ENCODE assay signal across 13 cellular contexts in the genomic region with DNA sequence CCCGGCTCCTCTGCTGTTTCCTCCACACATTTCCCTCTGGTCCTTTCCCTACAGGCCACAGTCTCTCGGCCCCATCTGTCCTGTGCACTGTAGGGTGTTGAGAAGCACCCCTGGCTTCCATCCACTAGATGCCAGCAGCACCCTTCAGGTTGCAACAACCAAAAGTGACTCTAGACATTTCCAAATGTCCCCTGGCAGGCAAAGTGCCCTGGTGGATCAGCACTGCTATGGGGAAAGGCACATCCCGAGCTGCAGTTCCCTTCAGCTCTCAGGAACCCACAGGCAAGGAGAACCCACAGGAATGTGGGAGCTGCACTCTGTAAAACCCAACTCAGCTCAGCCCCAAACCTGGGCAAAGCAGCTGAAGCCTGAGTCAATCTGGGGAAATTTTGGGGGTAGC.
DNase-seq lines count a peak whose midpoint lies in the region; ATAC-seq and TF ChIP-seq lines count a peak whose summit lies in the region.
"Had no signal": no experiment of that assay in that cellular context is flagged by ENCODE, and none has a peak within 500 bp of the region (broad histone marks: within the 10 kb centered on the region; RNA-seq: fewer than 3 reads in every experiment).

No MANE protein-coding gene starts in this region.

- no peak overlapping the region for H3K18ac ChIP-seq in mesendoderm (ENCODE audit: low read length)

- intact Hi-C loops in left colon (cut with DNase I, micrococcal nuclease) (no loop called here), esophagus muscularis mucosa (cut with DNase I) (no loop called here)

- H3K4me1 ChIP-seq in HEK293 (ENCODE audit: control insufficient read depth, insufficient read depth, low read length) (no peaks in the 10 kb centered on the region), mesendoderm (ENCODE audit: control insufficient read depth, low read depth, low read length) (no peaks in the 10 kb centered on the region), esophagus muscularis mucosa (peaks cover 0 to 5% (median 3%) of the 10 kb centered on the region in 4 donors)

- no peaks in the 10 kb centered on the region for H3K79me2 ChIP-seq in mesendoderm (ENCODE audit: control insufficient read depth, insufficient read depth, low read length)

- no peak overlapping the region for H2BK15ac ChIP-seq in mesendoderm (replicated peaks; ENCODE audit: low read depth)

- H2BK120ac ChIP-seq in mesendoderm (ENCODE audit: low read depth, low read length), result no peak overlapping the region

- no peak overlapping the region for H3K23ac ChIP-seq in mesendoderm (ENCODE audit: low read length)

- TF ChIP-seq EP300 in esophagus muscularis mucosa (IDR thresholded peaks at IDR 0.05), result no peak

- ATAC-seq in left colon, result no peak

- H2BK5ac ChIP-seq in mesendoderm (ENCODE audit: low read length), result no peak overlapping the region

- no CpG with 5 or more reads among the region's 3 CpGs for WGBS in mesendoderm (ENCODE audit: extremely low coverage, insufficient coverage, low lambda C conversion rate)
- 86% methylated on average over 3 of the region's 3 CpGs for WGBS in esophagus muscularis mucosa

- H3K4me3 ChIP-seq in BJ (ENCODE audit: low read depth, low read length) (no peak overlapping the region), HEK293 (ENCODE audit: low read depth, low read length) (no peak overlapping the region), brain microvascular endothelial cell (ENCODE audit: low read depth, low read length) (no peak overlapping the region), mesendoderm (ENCODE audit: low read length) (no peak overlapping the region), esophagus muscularis mucosa (no peak overlapping the region)
- H3K4me3 ChIP-seq: SK-N-MC had no signal

- no peak for TF ChIP-seq POLR2A in esophagus muscularis mucosa (IDR thresholded peaks at IDR 0.05; ENCODE audit: low read depth)

- no peak overlapping the region for H4K8ac ChIP-seq in mesendoderm (ENCODE audit: low read depth, low read length)

- H2AK5ac ChIP-seq in mesendoderm (ENCODE audit: low read length), result no peak overlapping the region

- POLR2A ChIA-PET in BJ (lab: Charles Lee) (no interaction called here), HEK293 (lab: Yijun Ruan, JAX) (no interaction called here)

- H3K27ac ChIP-seq in HEK293 (ENCODE audit: extremely low read depth, low read depth, low read length) (no peak overlapping the region), brain microvascular endothelial cell (no peak overlapping the region), mesendoderm (ENCODE audit: low read depth, low read length) (no peak overlapping the region), esophagus muscularis mucosa (replicated peaks in 1 of 4) (no peak overlapping the region)
- H3K27ac ChIP-seq: SK-N-MC had no signal

- peak; percentile 21; the same call in 1 of the 2 replicates for TF ChIP-seq CTCF in BJ (IDR thresholded peaks at IDR 0.05; ENCODE audit: insufficient read depth, low read depth, low read length)
- TF ChIP-seq CTCF in HEK293 (tag by site-specific recombination; IDR thresholded peaks at IDR 0.05), result 0 out of 2 replicates have a peak, but pooled peaks have one; percentile 24
- peak; percentile 25 for TF ChIP-seq CTCF in brain microvascular endothelial cell (IDR thresholded peaks at IDR 0.05; ENCODE audit: low read depth, low read length, missing control alignments)
- no peak for TF ChIP-seq CTCF in esophagus muscularis mucosa (IDR thresholded peaks at IDR 0.05)

- H3K56ac ChIP-seq in mesendoderm (ENCODE audit: low read length), result no peak overlapping the region

- H3K9me3 ChIP-seq in HEK293 (ENCODE audit: control insufficient read depth, insufficient read depth, low read depth, low read length), result no peaks in the 10 kb centered on the region
- H3K9me3 ChIP-seq in esophagus muscularis mucosa, result no peaks in the 10 kb centered on the region

- H3K36me3 ChIP-seq in BJ (ENCODE audit: control insufficient read depth, insufficient read depth, low read length), result no peaks in the 10 kb centered on the region
- no peaks in the 10 kb centered on the region for H3K36me3 ChIP-seq in HEK293 (ENCODE audit: control insufficient read depth in 2 of 2, insufficient read depth in 1 of 2, low read length in 2 of 2)
- no peaks in the 10 kb centered on the region for H3K36me3 ChIP-seq in brain microvascular endothelial cell (replicated peaks)
- H3K36me3 ChIP-seq in mesendoderm (ENCODE audit: control insufficient read depth, insufficient read depth, low read length), result no peaks in the 10 kb centered on the region
- H3K36me3 ChIP-seq in esophagus muscularis mucosa, result peaks cover 0 to 29% (median 6%) of the 10 kb centered on the region in 4 donors

- no peak for DNase-seq in BJ (ENCODE audit: low read depth)
- peak; percentile 6 for DNase-seq in brain microvascular endothelial cell
- peak; percentile 13 for DNase-seq in mesendoderm
- DNase-seq in activated T-cell treated with anti-CD3 and anti-CD28 coated beads, Interleukin-2, amount 50 U/mL, for 1 hour, result no peak
- DNase-seq in KBM-7, result no peak
- DNase-seq in left colon, result no peak
- DNase-seq in esophagus muscularis mucosa (ENCODE audit: extremely low spot score), result no peak
- DNase-seq: COR-L47, foreskin melanocyte, islet precursor cell, NCI-H2029 treated with DMSO at 0.1 percent for 48 hours had no signal

- no peak overlapping the region for H3K9ac ChIP-seq in mesendoderm (ENCODE audit: low read length)

- no peaks in the 10 kb centered on the region for H3K79me1 ChIP-seq in mesendoderm (ENCODE audit: low read length)

- H3K4ac ChIP-seq in mesendoderm (ENCODE audit: low read depth, low read length), result no peak overlapping the region

- H3K27me3 ChIP-seq in BJ (ENCODE audit: control insufficient read depth, insufficient read depth, low read length) (no peaks in the 10 kb centered on the region), brain microvascular endothelial cell (replicated peaks) (no peaks in the 10 kb centered on the region), mesendoderm (ENCODE audit: insufficient read depth, low read length, poor library complexity) (no peaks in the 10 kb centered on the region), esophagus muscularis mucosa (no peaks in the 10 kb centered on the region)

- in situ Hi-C loops in brain microvascular endothelial cell (cut with HindIII; ENCODE audit: low pct_ligation_motif_present, low sequenced_read_pairs), result no loop called here
- in situ Hi-C loops in KBM-7 (cut with MboI; ENCODE audit: low pct_unique_long_range_greater_than_20kb, low sequenced_read_pairs), result no loop called here

- H4K5ac ChIP-seq in mesendoderm (ENCODE audit: low read length), result no peak overlapping the region

- H3K4me2 ChIP-seq in mesendoderm (ENCODE audit: low read length), result no peak overlapping the region

- CTCF ChIA-PET in BJ (lab: Yijun Ruan, JAX) (interaction anchor here (1.2 to 1.6 kb wide), 5 partner anchors 13 to 431 kb away, joined by 3 to 4 read pairs (median 3); no protein-coding TSS in a partner anchor), HEK293 (lab: Yijun Ruan, JAX) (no interaction called here)

TF ChIP-seq in HEK293, 187 proteins besides CTCF, POLR2A, EP300 and RAD21 (continues in another document):
- TF ChIP-seq ZNF221 (tag by site-specific recombination; IDR thresholded peaks at IDR 0.05; ENCODE audit: borderline replicate concordance), result no peak
- TF ChIP-seq ZNF175 (tag by site-specific recombination; IDR thresholded peaks at IDR 0.05), result no peak
- TF ChIP-seq RBAK (tag by site-specific recombination; IDR thresholded peaks at IDR 0.05), result no peak
- no peak for TF ChIP-seq ZNF132 (tag by site-specific recombination; IDR thresholded peaks at IDR 0.05; ENCODE audit: borderline replicate concordance)
- no peak for TF ChIP-seq ZNF138 (tag by site-specific recombination; IDR thresholded peaks at IDR 0.05; ENCODE audit: borderline replicate concordance)
- no peak for TF ChIP-seq ZNF266 (tag by site-specific recombination; IDR thresholded peaks at IDR 0.05; ENCODE audit: low read depth)
- no peak for TF ChIP-seq ZNF670 (tag by site-specific recombination; IDR thresholded peaks at IDR 0.05; ENCODE audit: low read depth)
- TF ChIP-seq PRDM1 (tag by site-specific recombination; IDR thresholded peaks at IDR 0.05), result no peak
- TF ChIP-seq, protein P1, sequence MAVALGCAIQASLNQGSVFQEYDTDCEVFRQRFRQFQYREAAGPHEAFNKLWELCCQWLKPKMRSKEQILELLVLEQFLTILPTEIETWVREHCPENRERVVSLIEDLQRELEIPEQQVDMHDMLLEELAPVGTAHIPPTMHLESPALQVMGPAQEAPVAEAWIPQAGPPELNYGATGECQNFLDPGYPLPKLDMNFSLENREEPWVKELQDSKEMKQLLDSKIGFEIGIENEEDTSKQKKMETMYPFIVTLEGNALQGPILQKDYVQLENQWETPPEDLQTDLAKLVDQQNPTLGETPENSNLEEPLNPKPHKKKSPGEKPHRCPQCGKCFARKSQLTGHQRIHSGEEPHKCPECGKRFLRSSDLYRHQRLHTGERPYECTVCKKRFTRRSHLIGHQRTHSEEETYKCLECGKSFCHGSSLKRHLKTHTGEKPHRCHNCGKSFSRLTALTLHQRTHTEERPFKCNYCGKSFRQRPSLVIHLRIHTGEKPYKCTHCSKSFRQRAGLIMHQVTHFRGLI (tag by site-specific recombination; IDR thresholded peaks at IDR 0.05), result no peak
- no peak for TF ChIP-seq ZNF23 (tag by site-specific recombination; IDR thresholded peaks at IDR 0.05; ENCODE audit: borderline replicate concordance)
- TF ChIP-seq KLF16 (tag by site-specific recombination; IDR thresholded peaks at IDR 0.05), result no peak
- no peak for TF ChIP-seq ZNF707 (tag by site-specific recombination; IDR thresholded peaks at IDR 0.05)
- no peak for TF ChIP-seq ZNF394 (tag by site-specific recombination; IDR thresholded peaks at IDR 0.05; ENCODE audit: borderline replicate concordance)
- TF ChIP-seq ZNF112 (tag by site-specific recombination; IDR thresholded peaks at IDR 0.05), result no peak
- no peak for TF ChIP-seq ZNF416 (tag by site-specific recombination; IDR thresholded peaks at IDR 0.05)
- TF ChIP-seq, protein P2, sequence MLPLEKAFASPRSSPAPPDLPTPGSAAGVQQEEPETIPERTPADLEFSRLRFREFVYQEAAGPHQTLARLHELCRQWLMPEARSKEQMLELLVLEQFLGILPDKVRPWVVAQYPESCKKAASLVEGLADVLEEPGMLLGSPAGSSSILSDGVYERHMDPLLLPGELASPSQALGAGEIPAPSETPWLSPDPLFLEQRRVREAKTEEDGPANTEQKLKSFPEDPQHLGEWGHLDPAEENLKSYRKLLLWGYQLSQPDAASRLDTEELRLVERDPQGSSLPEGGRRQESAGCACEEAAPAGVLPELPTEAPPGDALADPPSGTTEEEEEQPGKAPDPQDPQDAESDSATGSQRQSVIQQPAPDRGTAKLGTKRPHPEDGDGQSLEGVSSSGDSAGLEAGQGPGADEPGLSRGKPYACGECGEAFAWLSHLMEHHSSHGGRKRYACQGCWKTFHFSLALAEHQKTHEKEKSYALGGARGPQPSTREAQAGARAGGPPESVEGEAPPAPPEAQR (tag by site-specific recombination; IDR thresholded peaks at IDR 0.05), result no peak

Comparison
In these comparisons a context has a peak if more than half of its experiments do, and no peak if none do; other contexts are left out.
1. DNase-seq: peak in brain microvascular endothelial cell (single experiment) and mesendoderm (single experiment); none in BJ (single experiment), activated T-cell treated with anti-CD3 and anti-CD28 coated beads, Interleukin-2, amount 50 U/mL, for 1 hour (single experiment), KBM-7 (single experiment), left colon (0 of 2) and esophagus muscularis mucosa (single experiment).
2. CTCF ChIP-seq: peak in BJ (single experiment), HEK293 (single experiment) and brain microvascular endothelial cell (single experiment); none in esophagus muscularis mucosa (0 of 3).